1 cellular context compared by ENCODE assay signal in the genomic region with DNA sequence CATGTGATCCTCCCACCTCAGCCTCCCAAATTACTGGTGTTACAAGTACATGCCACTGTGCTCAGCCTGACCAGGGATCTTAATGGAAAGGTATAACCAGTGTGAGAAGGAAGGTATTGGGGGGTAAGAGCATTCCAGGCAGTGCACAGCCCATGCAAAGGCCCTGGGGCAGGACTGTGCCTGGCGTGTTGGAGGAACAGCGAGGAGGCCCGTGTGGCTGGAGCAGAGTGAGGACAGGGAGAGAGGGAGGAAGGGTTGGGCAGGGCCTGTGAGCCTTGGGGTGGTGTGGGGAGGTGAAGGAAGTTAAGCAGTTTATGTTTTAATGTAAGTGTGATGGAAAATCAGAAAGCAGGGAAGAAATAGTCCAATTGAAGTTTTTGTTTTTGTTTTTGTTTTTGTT.
TF ChIP-seq lines count a peak whose summit lies in the region.

No MANE protein-coding gene starts in this region.

TF ChIP-seq in WTC11, 78 proteins besides CTCF, POLR2A, EP300 and RAD21:
- TF ChIP-seq ERG (CRISPR knock-in tag; IDR thresholded peaks at IDR 0.05) (no peak), GTF2I (CRISPR knock-in tag; conservative IDR thresholded peaks at IDR 0.05) (peak; percentile 67; the same call in 1 of the 2 replicates)
